ENCODE assay signal across 1 cellular context in genomic region chr7:143389316-143390097, GRCh38.
A peak's percentile ranks its signal among the peaks of the same experiment; 100 is the strongest.
TF ChIP-seq lines count a peak whose summit lies in the region.

No MANE protein-coding gene starts in this region.

TF ChIP-seq in WTC11, 78 proteins besides CTCF, POLR2A, EP300 and RAD21 (continued from another document):
- no peak for TF ChIP-seq PREB (CRISPR knock-in tag; IDR thresholded peaks at IDR 0.05; ENCODE audit: borderline replicate concordance)
- TF ChIP-seq TP53 (CRISPR knock-in tag; IDR thresholded peaks at IDR 0.05), result 0 out of 2 replicates have a peak, but pooled peaks have one; percentile 28
- TF ChIP-seq E2F1 (CRISPR knock-in tag; IDR thresholded peaks at IDR 0.05), result 0 out of 2 replicates have a peak, but pooled peaks have one; percentile 42
- no peak for TF ChIP-seq ZNF232 (CRISPR knock-in tag; IDR thresholded peaks at IDR 0.05)
